ENCODE assay signal across 8 cellular contexts in the genomic region with DNA sequence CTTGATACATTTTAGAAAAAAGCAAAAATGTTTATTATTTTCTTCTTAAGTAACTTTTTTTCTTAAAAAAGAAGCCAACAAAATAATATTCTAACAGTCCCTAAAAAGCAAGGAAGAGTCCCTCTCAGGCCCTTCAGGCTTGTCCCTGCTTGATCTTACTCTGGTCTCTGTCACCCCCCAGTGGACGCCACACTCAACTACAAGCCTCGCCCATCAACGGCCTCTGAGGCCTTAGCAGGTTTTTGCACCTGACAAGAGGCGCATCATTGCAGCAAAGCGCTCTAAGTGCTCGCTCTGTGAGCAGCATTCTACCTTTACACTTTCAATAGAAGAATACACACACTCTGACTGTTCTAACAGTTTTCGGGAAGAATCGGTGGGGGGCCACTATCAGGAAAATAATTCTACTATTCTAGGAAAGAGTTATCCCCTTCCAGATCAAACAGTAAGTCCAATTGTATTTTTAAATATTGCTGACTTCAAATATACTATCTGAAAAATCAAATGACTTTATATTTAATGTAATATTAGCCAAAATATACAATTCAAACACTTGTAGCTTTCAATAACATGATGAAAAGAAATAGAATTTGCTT.
DNase-seq lines count a peak whose midpoint lies in the region; ATAC-seq lines count a peak whose summit lies in the region.

No MANE protein-coding gene starts in this region.

- H3K27ac Mint-ChIP-seq in activated CD4-positive, alpha-beta memory T cell treated with anti-CD3 and anti-CD28 coated beads for 36 hours, result peak overlapping the region; percentile 28

- POLR2A ChIA-PET in activated CD4-positive, alpha-beta memory T cell treated with anti-CD3 and anti-CD28 coated beads for 36 hours (lab: Charles Lee), result no interaction called here

- DNase-seq in NCI-H1417 (lab: John Stamatoyannopoulos, UW) (peak in 2 of 3 experiments; percentile 49 to 64), NCI-H1417 treated with DMSO at 0.1 percent for 48 hours (lab: John Stamatoyannopoulos, UW) (no peak), NCI-H446 (lab: John Stamatoyannopoulos, UW) (peak; percentile 36 to 73), midbrain (lab: John Stamatoyannopoulos, UW) (peak; percentile 60)
- peak; percentile 84 for DNase-seq in activated CD4-positive, alpha-beta memory T cell treated with anti-CD3 and anti-CD28 coated beads for 36 hours
- peak; percentile 50 for DNase-seq in effector CD8-positive, alpha-beta T cell (lab: John Stamatoyannopoulos, UW)
- peak; percentile 60 for DNase-seq in stimulated activated CD8-positive, alpha-beta memory T cell treated with anti-CD3 and anti-CD28 coated beads, Interleukin-4, amount 100 ng/mL, for 24 hours (ENCODE audit: low read depth)

- ATAC-seq in HG02763 (IDR thresholded peaks at IDR 0.05; ENCODE audit: unreplicated experiment), result peak; percentile 75

- CTCF ChIA-PET in activated CD4-positive, alpha-beta memory T cell treated with anti-CD3 and anti-CD28 coated beads for 36 hours (lab: Charles Lee), result interaction anchor here (1.4 kb wide), 1 partner anchor 285 kb away, joined by 3 read pairs; no protein-coding TSS in a partner anchor

- H3K9me3 Mint-ChIP-seq in activated CD4-positive, alpha-beta memory T cell treated with anti-CD3 and anti-CD28 coated beads for 36 hours, result no peaks in the 10 kb centered on the region

- no peak overlapping the region for H3K4me3 Mint-ChIP-seq in activated CD4-positive, alpha-beta memory T cell treated with anti-CD3 and anti-CD28 coated beads for 36 hours

- H3K27me3 Mint-ChIP-seq in activated CD4-positive, alpha-beta memory T cell treated with anti-CD3 and anti-CD28 coated beads for 36 hours, result no peaks in the 10 kb centered on the region

- no peaks in the 10 kb centered on the region for H3K4me1 Mint-ChIP-seq in activated CD4-positive, alpha-beta memory T cell treated with anti-CD3 and anti-CD28 coated beads for 36 hours (ENCODE audit: low read depth)

- no peaks in the 10 kb centered on the region for H3K36me3 Mint-ChIP-seq in activated CD4-positive, alpha-beta memory T cell treated with anti-CD3 and anti-CD28 coated beads for 36 hours

- intact Hi-C loops in activated CD4-positive, alpha-beta memory T cell treated with anti-CD3 and anti-CD28 coated beads for 36 hours (cut with micrococcal nuclease), result loop anchor here (1.0 to 5.0 kb wide), 4 partner anchors 37 to 360 kb away; no protein-coding TSS in a partner anchor
